8 cellular contexts compared by ENCODE assay signal in genomic region chr9:7799934-7800285, GRCh38. TPM values are rescaled to one million over a fixed set of nuclear protein-coding genes. Genes with fewer than 3 reads are reported as not detected.
A peak's percentile ranks its signal among the peaks of the same experiment; 100 is the strongest.
DNase-seq lines count a peak whose midpoint lies in the region; ATAC-seq and TF ChIP-seq lines count a peak whose summit lies in the region.

No MANE protein-coding gene starts in this region.

- H3K27me3 Mint-ChIP-seq in activated T-cell treated with anti-CD3 and anti-CD28 coated beads, Interleukin-2, amount 50 U/mL, for 4 hours (ENCODE audit: low read depth) = no peaks in the 10 kb centered on the region
- H3K27me3 Mint-ChIP-seq in nephron (ENCODE audit: low read depth) = no peaks in the 10 kb centered on the region

- intact Hi-C loops in mammary epithelial cell (cut with micrococcal nuclease) = no loop called here

- H3K27ac ChIP-seq in mammary epithelial cell (ENCODE audit: insufficient read depth, low read depth, low read length) = no peak overlapping the region

- in situ Hi-C loops in mammary epithelial cell (cut with MboI; ENCODE audit: low sequenced_read_pairs in 2 of 2) = no loop called here
- in situ Hi-C loops in ACHN (cut with HindIII; ENCODE audit: low pct_ligation_motif_present, low pct_unique_long_range_greater_than_20kb, low sequenced_read_pairs) = no loop called here

- peaks cover 18% of the 10 kb centered on the region for H3K79me2 ChIP-seq in mammary epithelial cell (ENCODE audit: insufficient read depth, low read length)

- peak overlapping the region; percentile 99 for H2AFZ ChIP-seq in mammary epithelial cell (ENCODE audit: low read depth, low read length)

- no peak for TF ChIP-seq CTCF in mammary epithelial cell (conservative IDR thresholded peaks at IDR 0.05 in 1 of 2, IDR thresholded peaks at IDR 0.05 in 1 of 2; ENCODE audit: extremely low read depth in 1 of 2, insufficient read depth in 1 of 2, low read depth in 1 of 2, low read length in 2 of 2)
- TF ChIP-seq CTCF in nephron (IDR thresholded peaks at IDR 0.05; ENCODE audit: unreplicated experiment in 3 of 3) = no peak

- CTCF ChIA-PET in mammary epithelial cell (lab: Charles Lee; ENCODE audit: low non-redundant PET) = interaction anchor here (0.6 kb wide), 1 partner anchor 526 kb away, joined by 3 read pairs; no protein-coding TSS in a partner anchor

- peaks cover 23% of the 10 kb centered on the region for H3K4me1 Mint-ChIP-seq in activated T-cell treated with anti-CD3 and anti-CD28 coated beads, Interleukin-2, amount 50 U/mL, for 4 hours (ENCODE audit: low read depth)
- H3K4me1 Mint-ChIP-seq in nephron = peaks cover 15% of the 10 kb centered on the region

- no peaks in the 10 kb centered on the region for H4K20me1 ChIP-seq in mammary epithelial cell (ENCODE audit: insufficient read depth, low read length)

- 50% methylated on average over 3 of the region's 8 CpGs for WGBS in mammary epithelial cell (ENCODE audit: low coverage, missing lambda C conversion rate)

- dilution Hi-C loops in mammary epithelial cell (cut with HindIII; ENCODE audit: low sequenced_read_pairs) = no loop called here

- H3K9ac ChIP-seq in mammary epithelial cell (ENCODE audit: insufficient read depth, low read length) = no peak overlapping the region

- no peak for DNase-seq in activated T-cell treated with anti-CD3 and anti-CD28 coated beads, Interleukin-2, amount 50 U/mL, for 4 hours
- no peak for DNase-seq in activated T-cell treated with anti-CD3 and anti-CD28 coated beads, Interleukin-2, amount 50 U/mL, for 48 hours
- DNase-seq in mammary epithelial cell = no peak
- DNase-seq in OCI-M2 (lab: John Stamatoyannopoulos, UW; ENCODE audit: unreplicated experiment) = no peak
- no peak for DNase-seq in epidermal melanocyte (ENCODE audit: insufficient read length, low spot score)
- no peak for DNase-seq in ACHN

- H3K4me3 Mint-ChIP-seq in activated T-cell treated with anti-CD3 and anti-CD28 coated beads, Interleukin-2, amount 50 U/mL, for 4 hours = peak overlapping the region; percentile 92
- peak overlapping the region; percentile 93 to 96 (median 94) for H3K4me3 Mint-ChIP-seq in nephron

- peaks cover 10% of the 10 kb centered on the region for H3K36me3 ChIP-seq in mammary epithelial cell (ENCODE audit: insufficient read depth, low read length)

- H3K27ac Mint-ChIP-seq in nephron = peak overlapping the region; percentile 85 to 94 (median 85)

- H3K9me3 Mint-ChIP-seq in activated T-cell treated with anti-CD3 and anti-CD28 coated beads, Interleukin-2, amount 50 U/mL, for 4 hours = no peaks in the 10 kb centered on the region
- H3K9me3 Mint-ChIP-seq in nephron = no peaks in the 10 kb centered on the region

- peaks cover 10% of the 10 kb centered on the region for H3K4me1 ChIP-seq in mammary epithelial cell (ENCODE audit: insufficient read depth, low read length)

- peaks cover 10% of the 10 kb centered on the region for H3K36me3 Mint-ChIP-seq in activated T-cell treated with anti-CD3 and anti-CD28 coated beads, Interleukin-2, amount 50 U/mL, for 4 hours (ENCODE audit: insufficient read depth)
- H3K36me3 Mint-ChIP-seq in nephron (ENCODE audit: low read depth) = peaks cover 20% of the 10 kb centered on the region

- peak overlapping the region; percentile 25 to 87 (median 85) for H3K4me3 ChIP-seq in mammary epithelial cell (replicated peaks in 1 of 3; ENCODE audit: insufficient read depth in 1 of 3, low read depth in 2 of 3, low read length in 3 of 3)

- no peaks in the 10 kb centered on the region for H3K27me3 ChIP-seq in mammary epithelial cell (ENCODE audit: insufficient read depth, low read length)

- peak overlapping the region; percentile 83 for H3K4me2 ChIP-seq in mammary epithelial cell (ENCODE audit: insufficient read depth, low read depth, low read length)

- BruUV-seq in mammary epithelial cell (replicated peaks; lab: Mats Ljungman, UMichigan) = no TSS peak

- H3K9me3 ChIP-seq in mammary epithelial cell (replicated peaks; ENCODE audit: insufficient read depth, low read length) = no peaks in the 10 kb centered on the region

- ATAC-seq in activated T-cell treated with anti-CD3 and anti-CD28 coated beads, Interleukin-2, amount 50 U/mL, for 4 hours = peak; percentile 45 to 52
- ATAC-seq in HG03520 (IDR thresholded peaks at IDR 0.05; ENCODE audit: unreplicated experiment) = peak; percentile 14

RNA-seq across cellular contexts. Expression of gene DMAC1, which starts 0.3 kb away (rescaled TPM):
- 10 to 100 TPM; 31.2 to 32.6 (median 31.2) TPM for total RNA-seq in activated T-cell treated with anti-CD3 and anti-CD28 coated beads, Interleukin-2, amount 50 U/mL, for 4 hours
- total RNA-seq in mammary epithelial cell = 10 to 100 TPM; 10.0 to 62.8 TPM
- 15.2 TPM for polyA plus RNA-seq in mammary epithelial cell
- polyA minus RNA-seq in mammary epithelial cell = 20.1 TPM
